In genomic region chr17:28470266-28471126, GRCh38 we compare ENCODE assay signal across 30 cellular contexts. TPM values are rescaled to one million over a fixed set of nuclear protein-coding genes. Genes with fewer than 3 reads are reported as not detected.
DNase-seq lines count a peak whose midpoint lies in the region; ATAC-seq, FAIRE-seq and TF ChIP-seq lines count a peak whose summit lies in the region.
"Had no signal": no experiment of that assay in that cellular context is flagged by ENCODE, and none has a peak within 500 bp of the region (broad histone marks: within the 10 kb centered on the region; RNA-seq: fewer than 3 reads in every experiment).

No MANE protein-coding gene starts in this region.

- ATAC-seq in mucosa of descending colon (peak; percentile 61), HepG2 (no peak)
- ATAC-seq: HCT116, Right ventricle myocardium inferior had no signal

- H3K36me3 ChIP-seq in Loucy (ENCODE audit: insufficient read depth, low read length) (no peaks in the 10 kb centered on the region), mammary epithelial cell (ENCODE audit: insufficient read depth, low read length) (no peaks in the 10 kb centered on the region), mucosa of descending colon (ENCODE audit: low read depth) (no peaks in the 10 kb centered on the region), HepG2 (replicated peaks in 1 of 2; ENCODE audit: control insufficient read depth in 1 of 2, insufficient read depth in 2 of 2, low read length in 2 of 2) (no peaks in the 10 kb centered on the region)
- H3K36me3 ChIP-seq: adrenal gland had no signal

- H3K9me3 ChIP-seq in Loucy (ENCODE audit: insufficient read depth, low read depth, low read length): no peaks in the 10 kb centered on the region
- H3K9me3 ChIP-seq in mammary epithelial cell (replicated peaks; ENCODE audit: insufficient read depth, low read length): no peaks in the 10 kb centered on the region
- no peaks in the 10 kb centered on the region for H3K9me3 ChIP-seq in mucosa of descending colon
- H3K9me3 ChIP-seq in HepG2 (ENCODE audit: low read length): no peaks in the 10 kb centered on the region
- H3K9me3 ChIP-seq: adrenal gland had no signal

- in situ Hi-C loops in mammary epithelial cell (cut with MboI; ENCODE audit: low sequenced_read_pairs in 2 of 2): no loop called here
- in situ Hi-C loops in HepG2 (cut with HindIII; ENCODE audit: extremely low pct_ligation_motif_present, low pct_unique_long_range_greater_than_20kb): no loop called here

- H3K27ac Mint-ChIP-seq in mesothelial cell of epicardium: no peak overlapping the region
- H3K27ac Mint-ChIP-seq: activated CD4-positive, alpha-beta memory T cell treated with anti-CD3 and anti-CD28 coated beads, Interleukin-2, amount 10 ng/mL, durations not matched to agents 7 days and 5 days; memory B cell; naive B cell had no signal

- H3K27me3 Mint-ChIP-seq in mesothelial cell of epicardium (ENCODE audit: low read depth): peaks cover 37% of the 10 kb centered on the region

- BruUV-seq in mammary epithelial cell (replicated peaks; lab: Mats Ljungman, UMichigan) (no TSS peak), HepG2 (replicated peaks; lab: Mats Ljungman, UMichigan) (no TSS peak)

- H2AFZ ChIP-seq in Loucy (ENCODE audit: low read length): peak overlapping the region; percentile 66
- peak overlapping the region; percentile 23 for H2AFZ ChIP-seq in mammary epithelial cell (ENCODE audit: low read depth, low read length)
- H2AFZ ChIP-seq in HepG2 (ENCODE audit: low read length): no peak overlapping the region

- H3K4me2 ChIP-seq in Loucy (ENCODE audit: low read depth, low read length, poor library complexity, severe bottlenecking): no peak overlapping the region
- peak overlapping the region; percentile 41 for H3K4me2 ChIP-seq in mammary epithelial cell (ENCODE audit: insufficient read depth, low read depth, low read length)
- no peak overlapping the region for H3K4me2 ChIP-seq in HepG2 (ENCODE audit: low read depth, low read length)

- POLR2A ChIA-PET in HepG2 (lab: Yijun Ruan, JAX): interaction anchor here (0.6 kb wide), 1 partner anchor 43 kb away, joined by 3 read pairs; no protein-coding TSS in a partner anchor

- no peaks in the 10 kb centered on the region for H3K9me2 ChIP-seq in Loucy (replicated peaks; ENCODE audit: low read depth, low read length)

- intact Hi-C loops in mammary epithelial cell (cut with micrococcal nuclease) (no loop called here), mucosa of descending colon (cut with DNase I, micrococcal nuclease) (no loop called here), HepG2 (cut with micrococcal nuclease; ENCODE audit: unreplicated experiment) (no loop called here)

- no peak for TF ChIP-seq CTCF in Loucy (conservative IDR thresholded peaks at IDR 0.05; ENCODE audit: low read length)
- no peak for TF ChIP-seq CTCF in mammary epithelial cell (conservative IDR thresholded peaks at IDR 0.05 in 1 of 2, IDR thresholded peaks at IDR 0.05 in 1 of 2; ENCODE audit: extremely low read depth in 1 of 2, insufficient read depth in 1 of 2, low read depth in 1 of 2, low read length in 2 of 2)
- TF ChIP-seq CTCF in mucosa of descending colon (IDR thresholded peaks at IDR 0.05): no peak
- TF ChIP-seq CTCF in HepG2 (CRISPR knock-in tag; IDR thresholded peaks at IDR 0.05): no peak
- no peak for TF ChIP-seq CTCF in mesothelial cell of epicardium (IDR thresholded peaks at IDR 0.05; ENCODE audit: unreplicated experiment)

- H3K27me3 ChIP-seq in Loucy (ENCODE audit: insufficient read depth, low read length, poor library complexity, severe bottlenecking): no peaks in the 10 kb centered on the region
- H3K27me3 ChIP-seq in mammary epithelial cell (ENCODE audit: insufficient read depth, low read length): no peaks in the 10 kb centered on the region
- H3K27me3 ChIP-seq in HepG2 (ENCODE audit: control insufficient read depth in 1 of 2, insufficient read depth in 2 of 2, low read length in 2 of 2): peaks cover 0 to 15% of the 10 kb centered on the region in 2 experiments; a peak in 2 of 5 replicates
- H3K27me3 ChIP-seq: adrenal gland had no signal

- no peaks in the 10 kb centered on the region for H3K9me3 Mint-ChIP-seq in mesothelial cell of epicardium
- H3K9me3 Mint-ChIP-seq: activated CD4-positive, alpha-beta memory T cell treated with anti-CD3 and anti-CD28 coated beads, Interleukin-2, amount 10 ng/mL, durations not matched to agents 7 days and 5 days; CD14-positive monocyte; memory B cell; naive B cell; T-helper 2 cell treated with Interferon-gamma antibody and Interleukin-4, amounts not matched to agents 5 μg/mL and 100 μg/mL, for 36 hours had no signal

- H3K4me3 Mint-ChIP-seq in mesothelial cell of epicardium: no peak overlapping the region
- H3K4me3 Mint-ChIP-seq: activated CD4-positive, alpha-beta memory T cell treated with anti-CD3 and anti-CD28 coated beads, Interleukin-2, amount 10 ng/mL, durations not matched to agents 7 days and 5 days; CD14-positive monocyte; memory B cell; naive B cell; T-helper 2 cell treated with Interferon-gamma antibody and Interleukin-4, amounts not matched to agents 5 μg/mL and 100 μg/mL, for 36 hours had no signal

- TF ChIP-seq EP300 in HepG2 (IDR thresholded peaks at IDR 0.05; ENCODE audit: low read depth in 2 of 2, low read length in 2 of 2) (no peak), HepG2 (CRISPR knock-in tag; IDR thresholded peaks at IDR 0.05; ENCODE audit: borderline replicate concordance) (no peak)

- no peak for TF ChIP-seq RAD21 in HepG2 (CRISPR knock-in tag; IDR thresholded peaks at IDR 0.05)

- CTCF ChIA-PET in mammary epithelial cell (lab: Charles Lee; ENCODE audit: low non-redundant PET) (interaction anchor here (0.6 kb wide), 1 partner anchor 37 kb away, joined by 3 read pairs; no protein-coding TSS in a partner anchor), HepG2 (lab: Yijun Ruan, JAX; ENCODE audit: low intra/inter-chr PET ratio, low total read pairs) (no interaction called here)

- H3K4me3 ChIP-seq in Loucy (ENCODE audit: low read length, poor library complexity, severe bottlenecking): no peak overlapping the region
- H3K4me3 ChIP-seq in mammary epithelial cell (replicated peaks in 1 of 3; ENCODE audit: insufficient read depth in 1 of 3, low read depth in 2 of 3, low read length in 3 of 3): no peak overlapping the region
- H3K4me3 ChIP-seq in mucosa of descending colon: no peak overlapping the region
- H3K4me3 ChIP-seq in HepG2 (replicated peaks in 1 of 3; ENCODE audit: insufficient read depth in 1 of 3, low read depth in 2 of 3, low read length in 3 of 3): no peak overlapping the region
- H3K4me3 ChIP-seq: adrenal gland, skin epidermis had no signal

- no peak for FAIRE-seq in HepG2 (lab: Jason Lieb, UNC)
- FAIRE-seq: bronchial epithelial cell, endometrium had no signal

- dilution Hi-C loops in mammary epithelial cell (cut with HindIII; ENCODE audit: low sequenced_read_pairs): no loop called here

- peaks cover 12% of the 10 kb centered on the region for H3K4me1 Mint-ChIP-seq in mesothelial cell of epicardium
- H3K4me1 Mint-ChIP-seq: naive B cell had no signal

- H3K36me3 Mint-ChIP-seq in mesothelial cell of epicardium: no peaks in the 10 kb centered on the region
- H3K36me3 Mint-ChIP-seq: CD14-positive monocyte, memory B cell, naive B cell had no signal

- 67% methylated on average over 7 of the region's 9 CpGs for WGBS in mammary epithelial cell (ENCODE audit: low coverage, missing lambda C conversion rate)
- WGBS in HepG2 (ENCODE audit: low lambda C conversion rate): 43% methylated on average over 8 of the region's 9 CpGs

- H3K27ac ChIP-seq in mammary epithelial cell (ENCODE audit: insufficient read depth, low read depth, low read length) (peak overlapping the region; percentile 67), HepG2 (ENCODE audit: extremely low read length, insufficient read depth, low read length) (no peak overlapping the region)
- H3K27ac ChIP-seq: adrenal gland had no signal

- H3K79me2 ChIP-seq in Loucy (ENCODE audit: insufficient read depth, low read length): no peaks in the 10 kb centered on the region
- no peaks in the 10 kb centered on the region for H3K79me2 ChIP-seq in mammary epithelial cell (ENCODE audit: insufficient read depth, low read length)
- H3K79me2 ChIP-seq in HepG2 (ENCODE audit: insufficient read depth, low read length): no peaks in the 10 kb centered on the region

- 0 out of 2 replicates have a peak, but pooled peaks cover 2% of the 10 kb centered on the region for H3F3A ChIP-seq in Loucy (ENCODE audit: low read depth)

- no peak for TF ChIP-seq POLR2A in HepG2 (IDR thresholded peaks at IDR 0.05; ENCODE audit: insufficient read depth in 1 of 2, low read depth in 2 of 2, low read length in 2 of 2)

- H3K4me1 ChIP-seq in Loucy (ENCODE audit: insufficient read depth, low read length, poor library complexity, severe bottlenecking) (peaks cover 45% of the 10 kb centered on the region), mammary epithelial cell (ENCODE audit: insufficient read depth, low read length) (peaks cover 46% of the 10 kb centered on the region), mucosa of descending colon (ENCODE audit: low read depth) (peaks cover 25% of the 10 kb centered on the region), HepG2 (ENCODE audit: insufficient read depth, low read length) (peaks cover 45% of the 10 kb centered on the region)
- H3K4me1 ChIP-seq: adrenal gland had no signal

- H3K9ac ChIP-seq in Loucy (ENCODE audit: low read depth, low read length, poor library complexity, severe bottlenecking): no peak overlapping the region
- H3K9ac ChIP-seq in mammary epithelial cell (ENCODE audit: insufficient read depth, low read length): no peak overlapping the region
- no peak overlapping the region for H3K9ac ChIP-seq in HepG2 (ENCODE audit: insufficient read depth, low read depth, low read length)

- H4K20me1 ChIP-seq in Loucy (ENCODE audit: insufficient read depth, low read length, poor library complexity, severe bottlenecking) (no peaks in the 10 kb centered on the region), mammary epithelial cell (ENCODE audit: insufficient read depth, low read length) (no peaks in the 10 kb centered on the region), HepG2 (ENCODE audit: insufficient read depth, low read length) (no peaks in the 10 kb centered on the region)

- DNase-seq in 8988T (peak; percentile 14), mammary epithelial cell (no peak), mucosa of descending colon (no peak), DMS 273 (lab: John Stamatoyannopoulos, UW; ENCODE audit: unreplicated experiment) (no peak), HepG2 (ENCODE audit: low spot score) (no peak), UCSD-AML1 (lab: John Stamatoyannopoulos, UW; ENCODE audit: unreplicated experiment) (no peak), mesothelial cell of epicardium (ENCODE audit: low spot score in 2 of 2, unreplicated experiment in 2 of 2) (no peak)
- DNase-seq: activated CD4-positive, alpha-beta memory T cell treated with anti-CD3 and anti-CD28 coated beads, Interleukin-2, amount 10 ng/mL, durations not matched to agents 7 days and 5 days; activated gamma-delta T cell; activated T-cell treated with anti-CD3 and anti-CD28 coated beads for 4 hours; EL; IMR-90; naive B cell; NCI-H1105 treated with DMSO at 0.1 percent for 48 hours; NCI-H2029; NCI-H2227 treated with DMSO at 0.1 percent for 48 hours; NCI-H82; stimulated activated CD4-positive, alpha-beta T cell treated with anti-CD3 and anti-CD28 coated beads, Interleukin-2, amount 100 ng/mL, for 24 hours had no signal

RNA-seq across cellular contexts. Expression of gene SLC13A2, which starts 2.9 kb away (rescaled TPM):
- total RNA-seq in mammary epithelial cell (not detected), mucosa of descending colon (10 to 100 TPM; 14.9 to 87.0 (median 17.1) TPM), HepG2 (2016; rRNA removed; fragmentation: Illumina TruSeq; extraction: Trizol) (not detected in 2 replicates), mesothelial cell of epicardium (not detected in 3 replicates)
- polyA plus RNA-seq in mammary epithelial cell (not detected), HepG2 (2011; rRNA removed) (0.07 TPM in 1 of 2 replicates, not detected in the other)
- not detected for polyA minus RNA-seq in mammary epithelial cell
- total RNA-seq in HepG2 (2016; cell fraction: cytosol; rRNA removed; fragmentation: Illumina TruSeq; extraction: Trizol; ENCODE audit: low read depth): not detected in 2 replicates
- total RNA-seq in HepG2 (2016; cell fraction: insoluble cytoplasmic fraction; rRNA removed; fragmentation: Illumina TruSeq; extraction: Trizol): not detected in 2 replicates
- not detected in 2 replicates for total RNA-seq in HepG2 (2016; cell fraction: membrane; rRNA removed; fragmentation: Illumina TruSeq; extraction: Trizol)
- not detected in 2 replicates for total RNA-seq in HepG2 (2016; cell fraction: nucleus; rRNA removed; fragmentation: Illumina TruSeq; extraction: Trizol)
- polyA plus RNA-seq in HepG2 (2011; cell fraction: cytosol; rRNA removed): not detected in 2 replicates
- not detected in 2 replicates for polyA plus RNA-seq in HepG2 (2011; cell fraction: nucleus; rRNA removed)
- polyA plus RNA-seq in HepG2 (2012): not detected in 2 replicates
- not detected in 2 replicates for polyA plus RNA-seq in HepG2 (2016; cell fraction: cytosol; fragmentation: Illumina TruSeq; extraction: Trizol; ENCODE audit: low read depth)
- not detected in 2 replicates for polyA plus RNA-seq in HepG2 (2016; cell fraction: insoluble cytoplasmic fraction; fragmentation: Illumina TruSeq; extraction: Trizol; ENCODE audit: low read depth)
- polyA plus RNA-seq in HepG2 (2016; cell fraction: membrane; fragmentation: Illumina TruSeq; extraction: Trizol; ENCODE audit: low read depth): not detected in 2 replicates
- not detected in 2 replicates for polyA plus RNA-seq in HepG2 (2016; cell fraction: nucleus; fragmentation: Illumina TruSeq; extraction: Trizol; ENCODE audit: insufficient read depth, low read depth)
- polyA minus RNA-seq in HepG2 (2011; rRNA and poly(A)+ RNA removed; ENCODE audit: low replicate concordance): not detected in 2 replicates
- polyA minus RNA-seq in HepG2 (2011; cell fraction: cytosol; rRNA and poly(A)+ RNA removed): not detected in 2 replicates
- not detected in 2 replicates for polyA minus RNA-seq in HepG2 (2011; cell fraction: nucleus; rRNA and poly(A)+ RNA removed)
- total RNA-seq: activated CD4-positive, alpha-beta memory T cell treated with anti-CD3 and anti-CD28 coated beads, Interleukin-2, amount 10 ng/mL, durations not matched to agents 7 days and 5 days; adrenal gland; bronchial epithelial cell; fibroblast of lung; IMR-90; Right ventricle myocardium inferior; subcutaneous adipose tissue had no signal
- polyA plus RNA-seq: CD14-positive monocyte, fibroblast of lung, IMR-90 had no signal

RNA-seq across cellular contexts. Expression of gene FOXN1, which starts 35.7 kb away (rescaled TPM):
- total RNA-seq in mammary epithelial cell (not detected), mucosa of descending colon (under 1 TPM in 2 of 3 donors, not detected in 1; 0.46 to 0.69 TPM), HepG2 (2016; rRNA removed; fragmentation: Illumina TruSeq; extraction: Trizol) (not detected in 2 replicates), mesothelial cell of epicardium (0.34 to 0.42 TPM (median 0.34 TPM) in 3 replicates)
- polyA plus RNA-seq in mammary epithelial cell (not detected), HepG2 (2011; rRNA removed) (0.01 TPM in 1 of 2 replicates, not detected in the other)
- polyA minus RNA-seq in mammary epithelial cell: not detected
- total RNA-seq in HepG2 (2016; cell fraction: cytosol; rRNA removed; fragmentation: Illumina TruSeq; extraction: Trizol; ENCODE audit: low read depth): not detected in 2 replicates
- total RNA-seq in HepG2 (2016; cell fraction: insoluble cytoplasmic fraction; rRNA removed; fragmentation: Illumina TruSeq; extraction: Trizol): not detected in 2 replicates
- total RNA-seq in HepG2 (2016; cell fraction: membrane; rRNA removed; fragmentation: Illumina TruSeq; extraction: Trizol): not detected in 2 replicates
- total RNA-seq in HepG2 (2016; cell fraction: nucleus; rRNA removed; fragmentation: Illumina TruSeq; extraction: Trizol): not detected in 2 replicates
- polyA plus RNA-seq in HepG2 (2011; cell fraction: cytosol; rRNA removed): not detected in 2 replicates
- polyA plus RNA-seq in HepG2 (2011; cell fraction: nucleus; rRNA removed): 0.10 TPM in 1 of 2 replicates, not detected in the other
- 0.07 TPM in 1 of 2 replicates, not detected in the other for polyA plus RNA-seq in HepG2 (2012)
- polyA plus RNA-seq in HepG2 (2016; cell fraction: cytosol; fragmentation: Illumina TruSeq; extraction: Trizol; ENCODE audit: low read depth): not detected in 2 replicates
- not detected in 2 replicates for polyA plus RNA-seq in HepG2 (2016; cell fraction: insoluble cytoplasmic fraction; fragmentation: Illumina TruSeq; extraction: Trizol; ENCODE audit: low read depth)
- not detected in 2 replicates for polyA plus RNA-seq in HepG2 (2016; cell fraction: membrane; fragmentation: Illumina TruSeq; extraction: Trizol; ENCODE audit: low read depth)
- polyA plus RNA-seq in HepG2 (2016; cell fraction: nucleus; fragmentation: Illumina TruSeq; extraction: Trizol; ENCODE audit: insufficient read depth, low read depth): not detected in 2 replicates
- polyA minus RNA-seq in HepG2 (2011; rRNA and poly(A)+ RNA removed; ENCODE audit: low replicate concordance): 0.30 TPM in 1 of 2 replicates, not detected in the other
- not detected in 2 replicates for polyA minus RNA-seq in HepG2 (2011; cell fraction: cytosol; rRNA and poly(A)+ RNA removed)
- not detected in 2 replicates for polyA minus RNA-seq in HepG2 (2011; cell fraction: nucleus; rRNA and poly(A)+ RNA removed)
- total RNA-seq: activated CD4-positive, alpha-beta memory T cell treated with anti-CD3 and anti-CD28 coated beads, Interleukin-2, amount 10 ng/mL, durations not matched to agents 7 days and 5 days; adrenal gland; bronchial epithelial cell; fibroblast of lung; IMR-90; Right ventricle myocardium inferior; subcutaneous adipose tissue had no signal
- polyA plus RNA-seq: adrenal gland, CD14-positive monocyte, fibroblast of lung, IMR-90 had no signal

Comparison
In these comparisons a context has a peak if more than half of its experiments do, and no peak if none do; other contexts are left out.
1. RNA of gene SLC13A2, which starts 2.9 kb away (total RNA-seq): 14.9 to 87.0 TPM in mucosa of descending colon; not detected in mammary epithelial cell, not detected in HepG2 and not detected in mesothelial cell of epicardium; every median in the first group is over 10 times any median in the second.